In genomic region chr9:4489919-4490704, GRCh38 we compare ENCODE assay signal across 8 cellular contexts. TPM values are rescaled to one million over a fixed set of nuclear protein-coding genes. Genes with fewer than 3 reads are reported as not detected.
DNase-seq lines count a peak whose midpoint lies in the region; ATAC-seq and TF ChIP-seq lines count a peak whose summit lies in the region.

SLC1A1 (plus strand) TSS chr9:4490468; CDS start chr9:4490680, 212 bp downstream.

- no peak for TF ChIP-seq CTCF in CD8-positive, alpha-beta T cell (IDR thresholded peaks at IDR 0.05)
- no peak for TF ChIP-seq CTCF in adrenal gland (IDR thresholded peaks at IDR 0.05)
- no peak for TF ChIP-seq CTCF in right atrium auricular region (IDR thresholded peaks at IDR 0.05)
- TF ChIP-seq CTCF in prostate gland (IDR thresholded peaks at IDR 0.05) = peak in 1 of 4 experiments; percentile 5

- H3K36me3 ChIP-seq in CD8-positive, alpha-beta T cell (ENCODE audit: insufficient read depth, low read length) = no peaks in the 10 kb centered on the region
- H3K36me3 ChIP-seq in adrenal gland (replicated peaks in 1 of 2) (no peaks in the 10 kb centered on the region), right atrium auricular region (no peaks in the 10 kb centered on the region), prostate gland (no peaks in the 10 kb centered on the region)

- peak in 1 of 2 donors; percentile 39 for TF ChIP-seq POLR2A in adrenal gland (IDR thresholded peaks at IDR 0.05)
- TF ChIP-seq POLR2A in prostate gland (IDR thresholded peaks at IDR 0.05) = peak; percentile 34

- WGBS in adrenal gland, 4 donors = 0 to 1% (median 0%) methylated on average over 8 to 72 of the region's 72 CpGs
- WGBS in prostate gland = under 1% methylated on average over 58 of the region's 72 CpGs

- ATAC-seq in CD8-positive, alpha-beta T cell = peak; percentile 65
- ATAC-seq in GM19023 (IDR thresholded peaks at IDR 0.05; ENCODE audit: unreplicated experiment) = peak; percentile 74
- peak; percentile 63 for ATAC-seq in HG03097 (IDR thresholded peaks at IDR 0.05; ENCODE audit: low FRiP score, unreplicated experiment)

- no peaks in the 10 kb centered on the region for H3K36me3 Mint-ChIP-seq in CD8-positive, alpha-beta T cell

- peak within 1 kb of the TSS; percentile 65 for H3K4me3 ChIP-seq in CD8-positive, alpha-beta T cell (ENCODE audit: low read depth, low read length)
- H3K4me3 ChIP-seq in adrenal gland (peak within 1 kb of the TSS; percentile 9 to 49 (median 38)), right atrium auricular region (peak within 1 kb of the TSS; percentile 58 to 78), prostate gland (peak within 1 kb of the TSS; percentile 49 to 70)

- peak within 1 kb of the TSS; percentile 84 for H3K4me3 Mint-ChIP-seq in CD8-positive, alpha-beta T cell

- H3K4me1 Mint-ChIP-seq in CD8-positive, alpha-beta T cell (ENCODE audit: low read depth) = peaks cover 29% of the 10 kb centered on the region

- DNase-seq in CD8-positive, alpha-beta T cell = peak in 3 of 7 experiments; percentile 19 to 52 (median 29)
- DNase-seq in NCI-H774 (lab: John Stamatoyannopoulos, UW) (peak; percentile 52), adrenal gland (peak; percentile 42 to 75 (median 61)), right atrium auricular region (ENCODE audit: low spot score) (peak; percentile 73), prostate gland (ENCODE audit: low spot score) (peak; percentile 60), GDM1 (lab: John Stamatoyannopoulos, UW) (no peak)

- POLR2A ChIA-PET in CD8-positive, alpha-beta T cell (lab: Charles Lee) = no interaction called here

- peaks cover 29% of the 10 kb centered on the region for H3K27me3 ChIP-seq in CD8-positive, alpha-beta T cell (ENCODE audit: insufficient read depth, low read length)
- H3K27me3 ChIP-seq in adrenal gland (no peaks in the 10 kb centered on the region), right atrium auricular region (no peaks in the 10 kb centered on the region), prostate gland (replicated peaks; ENCODE audit: insufficient read depth) (no peaks in the 10 kb centered on the region)

- H3K9me3 ChIP-seq in CD8-positive, alpha-beta T cell (ENCODE audit: low read length) = no peaks in the 10 kb centered on the region
- no peaks in the 10 kb centered on the region for H3K9me3 ChIP-seq in adrenal gland (replicated peaks in 1 of 3)
- no peaks in the 10 kb centered on the region for H3K9me3 ChIP-seq in right atrium auricular region
- no peaks in the 10 kb centered on the region for H3K9me3 ChIP-seq in prostate gland

- H3K4me1 ChIP-seq in CD8-positive, alpha-beta T cell (ENCODE audit: insufficient read depth, low read length) = peaks cover 23% of the 10 kb centered on the region
- H3K4me1 ChIP-seq in adrenal gland (replicated peaks in 1 of 2) = peaks cover 12 to 13% of the 10 kb centered on the region in 2 donors
- peaks cover 0 to 13% of the 10 kb centered on the region in 2 donors for H3K4me1 ChIP-seq in right atrium auricular region
- no peaks in the 10 kb centered on the region for H3K4me1 ChIP-seq in prostate gland (replicated peaks)

- H3K27me3 Mint-ChIP-seq in CD8-positive, alpha-beta T cell (ENCODE audit: low read depth) = peaks cover 45% of the 10 kb centered on the region

- no peak within 1 kb of the TSS for H3K27ac Mint-ChIP-seq in CD8-positive, alpha-beta T cell

- CTCF ChIA-PET in CD8-positive, alpha-beta T cell (lab: Charles Lee) = interaction anchor here (1.6 kb wide), 1 partner anchor 89 kb away, joined by 3 read pairs; no protein-coding TSS in a partner anchor

- no peaks in the 10 kb centered on the region for H3K9me3 Mint-ChIP-seq in CD8-positive, alpha-beta T cell

- no peak within 1 kb of the TSS for H3K27ac ChIP-seq in CD8-positive, alpha-beta T cell (ENCODE audit: low read depth, low read length)
- peak within 1 kb of the TSS in 4 of 5 donors; percentile 16 to 67 (median 45) for H3K27ac ChIP-seq in adrenal gland
- peak within 1 kb of the TSS; percentile 59 to 64 for H3K27ac ChIP-seq in right atrium auricular region
- H3K27ac ChIP-seq in prostate gland = peak within 1 kb of the TSS; percentile 66 to 76

- intact Hi-C loops in CD8-positive, alpha-beta T cell (cut with DNase I, micrococcal nuclease) = loop anchor here in 1 of 2 experiments (10.0 kb wide), 1 partner anchor 195 kb away; no protein-coding TSS in a partner anchor
- intact Hi-C loops in adrenal gland (cut with DNase I) (loop anchor here in 1 of 2 donors (10.0 kb wide), 1 partner anchor 65 kb away; no protein-coding TSS in a partner anchor), prostate gland (cut with DNase I) (loop anchor here (5.0 kb wide), 2 partner anchors 57 to 112 kb away; no protein-coding TSS in a partner anchor)

RNA-seq across cellular contexts. Expression of gene SLC1A1, which starts in this region (rescaled TPM):
- not detected for total RNA-seq in CD8-positive, alpha-beta T cell
- total RNA-seq in adrenal gland (1 to 10 TPM in 7 of 8 donors, under 1 TPM in 1; 0.68 to 4.8 (median 1.9) TPM), right atrium auricular region (1 to 10 TPM; 2.6 to 2.9 TPM), prostate gland (10 to 100 TPM in 1 of 2 donors, 1 to 10 TPM in 1; 2.9 to 13.1 TPM)
- polyA plus RNA-seq in adrenal gland = 1 to 10 TPM in 2 of 3 donors, under 1 TPM in 1; 0.98 to 4.9 (median 1.2) TPM

Comparison
In these comparisons a context has a peak if more than half of its experiments do, and no peak if none do; other contexts are left out.
1. Peak in ATAC-seq and H3K4me3 ChIP-seq in CD8-positive, alpha-beta T cell; RNA of the gene not detected or under 1 TPM.